In genomic region chr11:60447070-60447469, GRCh38 we compare ENCODE assay signal across 27 cellular contexts. TPM values are rescaled to one million over a fixed set of nuclear protein-coding genes. Genes with fewer than 3 reads are reported as not detected.
DNase-seq lines count a peak whose midpoint lies in the region; ATAC-seq and TF ChIP-seq lines count a peak whose summit lies in the region.
"Had no signal": no experiment of that assay in that cellular context is flagged by ENCODE, and none has a peak within 500 bp of the region (broad histone marks: within the 10 kb centered on the region; RNA-seq: fewer than 3 reads in every experiment).

No MANE protein-coding gene starts in this region.

- H3K27ac ChIP-seq in ACC112 (ENCODE audit: low read depth, low read length) (no peak overlapping the region), OCI-LY1 (ENCODE audit: low read depth, low read length, poor library complexity, severe bottlenecking) (no peak overlapping the region), GM23338 (ENCODE audit: low read depth) (no peak overlapping the region)
- H3K27ac ChIP-seq in CD8-positive, alpha-beta T cell (ENCODE audit: low read depth, low read length), result no peak overlapping the region
- H3K27ac ChIP-seq: sigmoid colon, suprapubic skin, uterus had no signal

- H3K4me1 ChIP-seq in ACC112 (ENCODE audit: control insufficient read depth, insufficient read depth, low read length, unreplicated experiment), result no peaks in the 10 kb centered on the region
- peaks cover 5% of the 10 kb centered on the region for H3K4me1 ChIP-seq in CD8-positive, alpha-beta T cell (ENCODE audit: insufficient read depth, low read length)
- H3K4me1 ChIP-seq in OCI-LY1 (ENCODE audit: insufficient read depth, low read length, severe bottlenecking), result peaks cover 51% of the 10 kb centered on the region
- H3K4me1 ChIP-seq in GM23338 (ENCODE audit: insufficient read depth), result no peaks in the 10 kb centered on the region
- H3K4me1 ChIP-seq: sigmoid colon, suprapubic skin, uterus had no signal

- CTCF ChIA-PET in CD8-positive, alpha-beta T cell (lab: Charles Lee), result interaction anchor here (0.7 kb wide), 1 partner anchor 222 kb away, joined by 3 read pairs; no protein-coding TSS in a partner anchor

- no peaks in the 10 kb centered on the region for H3K36me3 Mint-ChIP-seq in CD8-positive, alpha-beta T cell
- H3K36me3 Mint-ChIP-seq in immature natural killer cell (no peaks in the 10 kb centered on the region), GM23338 (ENCODE audit: low read depth) (peaks cover 7% of the 10 kb centered on the region; the same call in 2 of the 3 replicates)

- no peaks in the 10 kb centered on the region for H3K27me3 Mint-ChIP-seq in CD8-positive, alpha-beta T cell (ENCODE audit: low read depth)
- H3K27me3 Mint-ChIP-seq in immature natural killer cell (ENCODE audit: low read depth in 3 of 3) (no peaks in the 10 kb centered on the region), GM23338 (ENCODE audit: insufficient read depth, low read depth, poor library complexity) (no peaks in the 10 kb centered on the region)
- H3K27me3 Mint-ChIP-seq: activated CD4-positive, alpha-beta memory T cell treated with anti-CD3 and anti-CD28 coated beads, Interleukin-2, amount 10 ng/mL, durations not matched to agents 7 days and 5 days had no signal

- H4K20me1 ChIP-seq in OCI-LY1 (ENCODE audit: insufficient read depth, low read length), result no peaks in the 10 kb centered on the region
- H4K20me1 ChIP-seq in GM23338 (replicated peaks; ENCODE audit: insufficient read depth), result no peaks in the 10 kb centered on the region

- H3K27me3 ChIP-seq in ACC112 (ENCODE audit: insufficient read depth, low read length), result no peaks in the 10 kb centered on the region
- H3K27me3 ChIP-seq in CD8-positive, alpha-beta T cell (ENCODE audit: insufficient read depth, low read length), result no peaks in the 10 kb centered on the region
- no peaks in the 10 kb centered on the region for H3K27me3 ChIP-seq in OCI-LY1 (ENCODE audit: insufficient read depth, low read length)
- H3K27me3 ChIP-seq in GM23338 (ENCODE audit: insufficient read depth), result no peaks in the 10 kb centered on the region
- H3K27me3 ChIP-seq: sigmoid colon, suprapubic skin, uterus had no signal

- H3F3A ChIP-seq in OCI-LY1 (ENCODE audit: insufficient read depth, low read length) (peaks cover 6% of the 10 kb centered on the region; the same call in 1 of the 2 replicates), GM23338 (replicated peaks; ENCODE audit: low read depth) (no peaks in the 10 kb centered on the region)

- H3K79me2 ChIP-seq in ACC112 (ENCODE audit: control insufficient read depth, insufficient read depth, low read length, unreplicated experiment), result no peaks in the 10 kb centered on the region
- H3K79me2 ChIP-seq in OCI-LY1 (ENCODE audit: insufficient read depth, low read length), result no peaks in the 10 kb centered on the region
- no peaks in the 10 kb centered on the region for H3K79me2 ChIP-seq in GM23338 (replicated peaks; ENCODE audit: insufficient read depth)

- intact Hi-C loops in CD8-positive, alpha-beta T cell (cut with DNase I, micrococcal nuclease), result loop anchor here in 1 of 2 experiments (10.0 kb wide), 1 partner anchor 62 kb away; no protein-coding TSS in a partner anchor

- ATAC-seq in CD8-positive, alpha-beta T cell, result no peak
- no peak for ATAC-seq in GM23338

- H3K4me3 Mint-ChIP-seq in CD8-positive, alpha-beta T cell, result no peak overlapping the region
- H3K4me3 Mint-ChIP-seq in immature natural killer cell, result peak overlapping the region in 3 of 5 donors; percentile 81 to 95 (median 87)
- no peak overlapping the region for H3K4me3 Mint-ChIP-seq in GM23338

- POLR2A ChIA-PET in CD8-positive, alpha-beta T cell (lab: Charles Lee), result no interaction called here

- peaks cover 4% of the 10 kb centered on the region for H3K9me3 Mint-ChIP-seq in CD8-positive, alpha-beta T cell
- H3K9me3 Mint-ChIP-seq in immature natural killer cell (no peaks in the 10 kb centered on the region), GM23338 (peaks cover 19% of the 10 kb centered on the region)
- H3K9me3 Mint-ChIP-seq: activated CD4-positive, alpha-beta memory T cell treated with anti-CD3 and anti-CD28 coated beads, Interleukin-2, amount 10 ng/mL, durations not matched to agents 7 days and 5 days had no signal

- H3K27ac Mint-ChIP-seq in CD8-positive, alpha-beta T cell, result peak overlapping the region; percentile 87
- H3K27ac Mint-ChIP-seq in immature natural killer cell, result peak overlapping the region in 3 of 6 donors; percentile 42 to 80 (median 67)
- no peak overlapping the region for H3K27ac Mint-ChIP-seq in GM23338

- peaks cover 20% of the 10 kb centered on the region for H3K4me1 Mint-ChIP-seq in CD8-positive, alpha-beta T cell (ENCODE audit: low read depth)
- peaks cover 11 to 16% of the 10 kb centered on the region in 2 donors for H3K4me1 Mint-ChIP-seq in immature natural killer cell
- no peaks in the 10 kb centered on the region for H3K4me1 Mint-ChIP-seq in GM23338

- H3K4me3 ChIP-seq in ACC112 (ENCODE audit: low read depth, low read length) (peak overlapping the region; percentile 45; the same call in 1 of the 2 replicates), OCI-LY1 (ENCODE audit: low read depth, low read length, poor library complexity, severe bottlenecking) (no peak overlapping the region), GM23338 (no peak overlapping the region)
- H3K4me3 ChIP-seq in CD8-positive, alpha-beta T cell (ENCODE audit: low read depth, low read length), result no peak overlapping the region
- H3K4me3 ChIP-seq: sigmoid colon, uterus had no signal

- H3K9ac ChIP-seq in OCI-LY1 (ENCODE audit: low read length), result no peak overlapping the region

- H2AFZ ChIP-seq in ACC112 (ENCODE audit: low read length, unreplicated experiment) (no peak overlapping the region), OCI-LY1 (ENCODE audit: low read length) (no peak overlapping the region), GM23338 (no peak overlapping the region)

- no peaks in the 10 kb centered on the region for H3K36me3 ChIP-seq in ACC112 (ENCODE audit: insufficient read depth, low read length)
- no peaks in the 10 kb centered on the region for H3K36me3 ChIP-seq in CD8-positive, alpha-beta T cell (ENCODE audit: insufficient read depth, low read length)
- no peaks in the 10 kb centered on the region for H3K36me3 ChIP-seq in OCI-LY1 (ENCODE audit: insufficient read depth, low read length)
- no peaks in the 10 kb centered on the region for H3K36me3 ChIP-seq in GM23338 (ENCODE audit: insufficient read depth)
- H3K36me3 ChIP-seq: sigmoid colon, suprapubic skin, uterus had no signal

- H3K9me2 ChIP-seq in OCI-LY1 (ENCODE audit: low read depth, low read length), result no peaks in the 10 kb centered on the region
- peaks cover 5% of the 10 kb centered on the region; the same call in 1 of the 2 replicates for H3K9me2 ChIP-seq in GM23338 (ENCODE audit: insufficient read depth)

- no peak for TF ChIP-seq CTCF in CD8-positive, alpha-beta T cell (IDR thresholded peaks at IDR 0.05)
- no peak for TF ChIP-seq CTCF in OCI-LY1 (IDR thresholded peaks at IDR 0.05; ENCODE audit: low read length)
- no peak for TF ChIP-seq CTCF in GM23338 (conservative IDR thresholded peaks at IDR 0.05; ENCODE audit: low read depth in 2 of 2)

- H3K4me2 ChIP-seq in OCI-LY1 (ENCODE audit: low read length) (peak overlapping the region; percentile 76; the same call in 1 of the 2 replicates), GM23338 (no peak overlapping the region)

- no peak for DNase-seq in CD8-positive, alpha-beta T cell
- DNase-seq in immature natural killer cell (no peak), GM23338 (ENCODE audit: low spot score) (no peak), NCI-H2081 treated with DMSO at 0.1 percent for 48 hours (lab: John Stamatoyannopoulos, UW) (no peak), Kasumi-1 (lab: John Stamatoyannopoulos, UW) (no peak), hepatic stellate cell (ENCODE audit: low spot score) (no peak)
- DNase-seq: activated CD4-positive, CD25-positive, alpha-beta regulatory T cell; amygdala; caudate nucleus; dermis blood vessel endothelial cell; head of caudate nucleus; left colon; mesendoderm; NCI-H1105 treated with DMSO at 0.1 percent for 48 hours; NCI-H2029 treated with DMSO at 0.1 percent for 48 hours; NK-92 treated with Interleukin-12 subunit alpha and Interleukin-12 subunit beta, amount 100 ng/mL, for 24 hours; sigmoid colon; T1000; uterus had no signal

- H3K9me3 ChIP-seq in CD8-positive, alpha-beta T cell (ENCODE audit: low read length), result no peaks in the 10 kb centered on the region
- H3K9me3 ChIP-seq in OCI-LY1 (ENCODE audit: low read length), result no peaks in the 10 kb centered on the region
- H3K9me3 ChIP-seq: sigmoid colon, suprapubic skin, uterus had no signal

TF ChIP-seq in GM23338, 12 proteins besides CTCF, POLR2A, EP300 and RAD21 (continues in another document):
- TF ChIP-seq POLR2AphosphoS5 (IDR thresholded peaks at IDR 0.05; ENCODE audit: low read depth), result no peak

RNA-seq across cellular contexts. Expression of gene MS4A1, which starts 8.6 kb away (rescaled TPM):
- 10 to 100 TPM; 12.3 to 13.2 TPM for total RNA-seq in CD8-positive, alpha-beta T cell
- polyA plus RNA-seq in immature natural killer cell, result 1 to 10 TPM; 1.2 to 2.8 (median 2.3) TPM
- total RNA-seq in GM23338 (2014; rRNA removed; shearing (Covaris generic)), result not detected in 2 replicates
- 0.23 and 0.80 TPM in 2 replicates for polyA plus RNA-seq in GM23338 (2016; fragmentation: Nextera tagmentation; extraction: Ambion mirVana)
- total RNA-seq: activated CD4-positive, alpha-beta memory T cell treated with anti-CD3 and anti-CD28 coated beads, Interleukin-2, amount 10 ng/mL, durations not matched to agents 7 days and 5 days; dermis blood vessel endothelial cell; NCI-H460; RPMI7951; sigmoid colon; SK-MEL-5 had no signal
- polyA plus RNA-seq: neural cell had no signal

RNA-seq across cellular contexts. Expression of gene MS4A5, which starts 17.7 kb away (rescaled TPM):
- not detected for total RNA-seq in CD8-positive, alpha-beta T cell
- polyA plus RNA-seq in immature natural killer cell (not detected), GM23338 (2016; fragmentation: Nextera tagmentation; extraction: Ambion mirVana) (not detected in 2 replicates)
- not detected in 2 replicates for total RNA-seq in GM23338 (2014; rRNA removed; shearing (Covaris generic))
- total RNA-seq: activated CD4-positive, alpha-beta memory T cell treated with anti-CD3 and anti-CD28 coated beads, Interleukin-2, amount 10 ng/mL, durations not matched to agents 7 days and 5 days; dermis blood vessel endothelial cell; left colon; NCI-H460; RPMI7951; sigmoid colon; SK-MEL-5; suprapubic skin; uterus had no signal
- polyA plus RNA-seq: neural cell, sigmoid colon had no signal

RNA-seq across cellular contexts. Expression of gene MS4A12, which starts 45.5 kb away (rescaled TPM):
- not detected for total RNA-seq in CD8-positive, alpha-beta T cell
- not detected for polyA plus RNA-seq in immature natural killer cell
- 0.21 TPM in 1 of 2 replicates, not detected in the other for total RNA-seq in GM23338 (2014; rRNA removed; shearing (Covaris generic))
- 0.30 and 0.34 TPM in 2 replicates for polyA plus RNA-seq in GM23338 (2016; fragmentation: Nextera tagmentation; extraction: Ambion mirVana)
- total RNA-seq: activated CD4-positive, alpha-beta memory T cell treated with anti-CD3 and anti-CD28 coated beads, Interleukin-2, amount 10 ng/mL, durations not matched to agents 7 days and 5 days; dermis blood vessel endothelial cell; NCI-H460; RPMI7951; SK-MEL-5; suprapubic skin; uterus had no signal
- polyA plus RNA-seq: neural cell had no signal

RNA-seq across cellular contexts. Expression of gene MS4A14, which starts 50.8 kb away (rescaled TPM):
- not detected for total RNA-seq in CD8-positive, alpha-beta T cell
- polyA plus RNA-seq in immature natural killer cell (not detected), GM23338 (2016; fragmentation: Nextera tagmentation; extraction: Ambion mirVana) (not detected in 2 replicates)
- not detected in 2 replicates for total RNA-seq in GM23338 (2014; rRNA removed; shearing (Covaris generic))
- total RNA-seq: activated CD4-positive, alpha-beta memory T cell treated with anti-CD3 and anti-CD28 coated beads, Interleukin-2, amount 10 ng/mL, durations not matched to agents 7 days and 5 days; dermis blood vessel endothelial cell; NCI-H460; RPMI7951; SK-MEL-5 had no signal
- polyA plus RNA-seq: neural cell had no signal

Comparison
In these comparisons a context has a peak if more than half of its experiments do, and no peak if none do; other contexts are left out.
1. H3K4me3 Mint-ChIP-seq: peak in immature natural killer cell (3 of 5); none in CD8-positive, alpha-beta T cell (single experiment) and GM23338 (single experiment).
2. RNA of gene MS4A1, which starts 8.6 kb away (total RNA-seq): 12.3 to 13.2 TPM in CD8-positive, alpha-beta T cell; not detected in GM23338; every median in the first group is over 10 times any median in the second.